ENCODE assay signal across 8 cellular contexts in the genomic region with DNA sequence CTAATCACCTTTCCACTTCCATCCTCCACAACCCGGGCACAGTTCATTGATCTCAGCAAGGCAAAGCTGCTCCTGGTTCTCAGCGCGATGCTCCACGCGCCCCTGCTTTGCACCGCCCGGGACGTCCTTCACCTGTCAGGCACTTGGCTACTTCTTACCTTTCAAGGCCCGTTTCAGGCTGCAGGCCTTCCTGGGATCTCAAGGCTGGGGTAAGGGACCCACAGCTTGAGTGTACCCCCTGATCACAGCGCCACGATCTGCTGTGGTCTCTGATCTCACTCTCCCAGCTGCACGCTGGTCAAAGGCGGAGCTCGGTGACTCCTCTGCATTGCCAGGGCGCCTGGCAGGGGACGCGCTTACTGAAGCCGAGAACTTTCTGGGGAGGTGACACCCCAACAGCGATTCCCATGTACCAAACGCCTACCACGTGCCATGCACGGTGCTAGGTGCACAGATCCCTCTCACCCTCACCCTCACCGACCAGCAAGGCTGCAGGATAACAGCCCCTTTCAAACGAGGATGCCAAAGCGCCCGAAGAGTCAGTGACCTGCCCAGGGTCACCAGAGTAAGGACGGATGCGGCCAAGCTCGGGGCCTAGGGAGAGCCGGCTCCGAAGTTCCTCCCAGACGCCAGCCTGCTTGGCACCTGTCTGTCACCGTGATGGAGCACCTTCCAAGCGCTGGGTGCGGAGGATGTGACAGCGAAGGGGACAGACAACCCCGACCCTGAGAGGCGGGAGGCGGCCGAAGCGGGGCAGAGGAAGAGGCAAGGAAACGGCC. TPM values are rescaled to one million over a fixed set of nuclear protein-coding genes. Genes with fewer than 3 reads are reported as not detected.
DNase-seq lines count a peak whose midpoint lies in the region; ATAC-seq, FAIRE-seq and TF ChIP-seq lines count a peak whose summit lies in the region.

No MANE protein-coding gene starts in this region.

- H3K9me3 ChIP-seq in stomach, result no peaks in the 10 kb centered on the region

- H3K36me3 ChIP-seq in stomach, result peaks cover 0 to 8% (median 7%) of the 10 kb centered on the region in 4 donors

- no peak for TF ChIP-seq EP300 in stomach (IDR thresholded peaks at IDR 0.05)

- no peak overlapping the region for H3K27ac Mint-ChIP-seq in nephron progenitor cell

- intact Hi-C loops in stomach (cut with DNase I; ENCODE audit: low total_unique reads), result no loop called here

- TF ChIP-seq CTCF in 22Rv1 (IDR thresholded peaks at IDR 0.05), result no peak
- TF ChIP-seq CTCF in fibroblast of villous mesenchyme (IDR thresholded peaks at IDR 0.05; ENCODE audit: insufficient read depth, low read depth, low read length), result no peak
- no peak for TF ChIP-seq CTCF in nephron progenitor cell (IDR thresholded peaks at IDR 0.05)
- TF ChIP-seq CTCF in stomach (IDR thresholded peaks at IDR 0.05), result no peak

- no peak for TF ChIP-seq POLR2A in stomach (IDR thresholded peaks at IDR 0.05)

- no peaks in the 10 kb centered on the region for H3K27me3 Mint-ChIP-seq in nephron progenitor cell (ENCODE audit: low read depth, poor library complexity)

- peak overlapping the region; percentile 90 for H3K4me3 ChIP-seq in fibroblast of villous mesenchyme (ENCODE audit: low read depth, low read length)
- H3K4me3 ChIP-seq in stomach, result peak overlapping the region; percentile 72 to 86 (median 80)

- DNase-seq in GM18507 (ENCODE audit: extremely low spot score, insufficient read length, low read depth), result peak; percentile 33
- DNase-seq in NCI-H526 treated with DMSO at 0.1 percent for 48 hours (lab: John Stamatoyannopoulos, UW), result peak; percentile 35
- peak; percentile 8 for DNase-seq in activated T-helper 1 cell treated with Interleukin-2 at 50 U/mL for 16 hours (ENCODE audit: low read depth)
- peak; percentile 32 for DNase-seq in fibroblast of villous mesenchyme (ENCODE audit: low read depth)
- DNase-seq in nephron progenitor cell, result peak; percentile 34
- peak; percentile 41 for DNase-seq in stomach

- peaks cover 9% of the 10 kb centered on the region for H3K36me3 Mint-ChIP-seq in nephron progenitor cell (ENCODE audit: low read depth)

- no peaks in the 10 kb centered on the region for H3K9me3 Mint-ChIP-seq in nephron progenitor cell

- H3K4me1 ChIP-seq in stomach, result peaks cover 22 to 51% (median 33%) of the 10 kb centered on the region in 4 donors

- ATAC-seq in HG02981 (IDR thresholded peaks at IDR 0.05; ENCODE audit: unreplicated experiment), result peak; percentile 35

- H3K4me3 Mint-ChIP-seq in nephron progenitor cell, result peak overlapping the region; percentile 88

- no peak for FAIRE-seq in GM18507 (lab: Jason Lieb, UNC)

- WGBS in stomach, 5 donors, result 2 to 14% (median 4%) methylated on average over 24 to 42 of the region's 42 CpGs

- no peaks in the 10 kb centered on the region for H3K27me3 ChIP-seq in stomach

- peaks cover 21% of the 10 kb centered on the region for H3K4me1 Mint-ChIP-seq in nephron progenitor cell

- H3K27ac ChIP-seq in 22Rv1, result peak overlapping the region; percentile 75
- peak overlapping the region; percentile 87 to 96 (median 95) for H3K27ac ChIP-seq in stomach

RNA-seq across cellular contexts. Expression of a gene that starts 0.8 kb away (rescaled TPM):
- total RNA-seq in fibroblast of villous mesenchyme (25.8 and 33.2 TPM in 2 replicates), stomach (100 to 1,000 TPM in 1 of 5 donors, 10 to 100 TPM in 4; 20.1 to 117 (median 36.2) TPM)
- 10 to 100 TPM; 67.8 to 78.5 (median 71.5) TPM for polyA plus RNA-seq in stomach

RNA-seq across cellular contexts. Expression of a gene that starts 0.9 kb away (rescaled TPM):
- total RNA-seq in fibroblast of villous mesenchyme (41.9 and 68.2 TPM in 2 replicates), stomach (10 to 100 TPM in 4 of 5 donors, 1 to 10 TPM in 1; 8.2 to 55.3 (median 19.7) TPM)
- 10 to 100 TPM; 12.4 to 15.0 (median 13.3) TPM for polyA plus RNA-seq in stomach

RNA-seq across cellular contexts. Expression of a gene that starts 51.8 kb away (rescaled TPM):
- total RNA-seq in fibroblast of villous mesenchyme, result 66.9 and 70.9 TPM in 2 replicates
- total RNA-seq in stomach, result 100 to 1,000 TPM in 1 of 5 donors, 10 to 100 TPM in 4; 29.8 to 204 (median 34.9) TPM
- polyA plus RNA-seq in stomach, result 10 to 100 TPM; 69.5 to 75.4 (median 69.6) TPM

Comparison
In these comparisons a context has a peak if more than half of its experiments do, and no peak if none do; other contexts are left out.
1. Peak in every context shown above with its lines: DNase-seq, ATAC-seq, H3K4me3 ChIP-seq and H3K27ac ChIP-seq.